In the genomic region with DNA sequence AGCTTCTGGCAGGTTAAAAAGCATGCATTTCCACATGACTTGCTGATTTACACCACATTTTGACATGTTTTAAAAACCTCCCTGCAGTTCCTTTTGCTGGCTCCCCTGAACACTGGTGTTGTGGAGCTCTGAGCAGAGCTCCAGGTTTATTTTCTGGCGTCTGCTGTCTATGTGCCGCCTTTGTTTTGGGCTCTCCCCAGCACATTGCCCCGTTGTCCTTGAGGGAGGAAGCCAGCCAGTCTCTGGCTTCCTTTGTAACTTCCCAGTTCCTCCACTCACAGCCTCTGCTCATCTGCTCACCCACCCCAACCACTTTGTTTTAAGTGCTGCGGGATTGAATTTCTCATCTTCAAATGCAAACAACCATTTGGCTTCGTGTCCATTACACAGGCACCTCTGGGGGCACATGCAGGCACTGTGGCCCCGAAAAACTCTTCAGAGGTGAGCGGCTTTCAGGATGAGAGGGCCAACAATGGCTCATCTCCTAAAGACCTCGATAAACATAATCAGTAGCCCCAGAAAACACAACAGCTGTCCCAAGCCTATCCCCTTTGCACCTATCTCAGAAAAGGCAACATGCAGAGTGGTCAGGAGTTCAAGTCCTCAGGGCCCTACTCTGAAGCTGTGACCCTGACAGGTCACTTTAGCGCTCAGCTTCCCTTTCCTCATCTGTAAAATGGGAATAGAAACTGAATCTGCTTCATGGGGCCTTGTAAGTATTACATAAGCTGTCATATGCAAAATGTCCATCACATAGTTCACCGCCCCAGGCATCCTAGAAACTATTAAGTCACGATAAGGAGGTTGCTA, we compare ENCODE assay signal across 8 cellular contexts. TPM values are rescaled to one million over a fixed set of nuclear protein-coding genes. Genes with fewer than 3 reads are reported as not detected.
DNase-seq lines count a peak whose midpoint lies in the region; ATAC-seq lines count a peak whose summit lies in the region.

No MANE protein-coding gene starts in this region.

- H3K4me3 ChIP-seq in SJCRH30 (peak overlapping the region; percentile 85), endocrine pancreas (ENCODE audit: control insufficient read depth, insufficient read depth, low read length) (no peak overlapping the region), urinary bladder (ENCODE audit: low read depth, low read length) (peak overlapping the region; percentile 92)

- H3K36me3 ChIP-seq in SJCRH30 (no peaks in the 10 kb centered on the region), endocrine pancreas (ENCODE audit: control insufficient read depth, insufficient read depth, low read length) (no peaks in the 10 kb centered on the region), urinary bladder (ENCODE audit: insufficient read depth) (no peaks in the 10 kb centered on the region)

- H3K4me1 ChIP-seq in SJCRH30 (peaks cover 13% of the 10 kb centered on the region), endocrine pancreas (ENCODE audit: control insufficient read depth, insufficient read depth, low read length) (peaks cover 11% of the 10 kb centered on the region), urinary bladder (ENCODE audit: insufficient read depth) (no peaks in the 10 kb centered on the region)

- peak; percentile 21 for ATAC-seq in GM21367 (IDR thresholded peaks at IDR 0.05; ENCODE audit: unreplicated experiment)

- H3K27ac ChIP-seq in SJCRH30: peak overlapping the region; percentile 21; the same call in 1 of the 2 replicates
- peak overlapping the region; percentile 98 for H3K27ac ChIP-seq in urinary bladder (ENCODE audit: low read depth)

- 36% methylated on average over 11 of the region's 11 CpGs for WGBS in urinary bladder

- DNase-seq in G401 (ENCODE audit: low spot score) (peak; percentile 79), HT-29 (ENCODE audit: low spot score) (peak; percentile 30), SJCRH30 (peak; percentile 56 to 73), middle frontal gyrus (ENCODE audit: extremely low spot score, low spot score) (peak; percentile 20), NCI-H82 (lab: John Stamatoyannopoulos, UW) (no peak)

- H3K27me3 ChIP-seq in SJCRH30 (no peaks in the 10 kb centered on the region), endocrine pancreas (ENCODE audit: control insufficient read depth, insufficient read depth, low read length) (no peaks in the 10 kb centered on the region)

- peak overlapping the region; percentile 67 for H3K9ac ChIP-seq in endocrine pancreas (ENCODE audit: control insufficient read depth, insufficient read depth, low read length)

- in situ Hi-C loops in G401 (cut with HindIII; ENCODE audit: low sequenced_read_pairs): no loop called here

- H3K9me3 ChIP-seq in SJCRH30 (replicated peaks): no peaks in the 10 kb centered on the region
- no peaks in the 10 kb centered on the region for H3K9me3 ChIP-seq in endocrine pancreas (ENCODE audit: control insufficient read depth, low read length)

RNA-seq across cellular contexts. Expression of a gene that starts 1.4 kb away (rescaled TPM):
- total RNA-seq in G401 (2014; rRNA removed; shearing (Covaris generic)): 13.6 and 25.1 TPM in 2 replicates
- 12.3 and 22.3 TPM in 2 replicates for total RNA-seq in HT-29 (2014; rRNA removed; shearing (Covaris generic))
- 33.5 and 41.2 TPM in 2 replicates for total RNA-seq in SJCRH30 (2014; rRNA removed; shearing (Covaris generic))
- 85.1 TPM for total RNA-seq in urinary bladder
- 37.6 TPM for polyA plus RNA-seq in urinary bladder
